Comparison of ENCODE assay signal across 10 cellular contexts in the genomic region with DNA sequence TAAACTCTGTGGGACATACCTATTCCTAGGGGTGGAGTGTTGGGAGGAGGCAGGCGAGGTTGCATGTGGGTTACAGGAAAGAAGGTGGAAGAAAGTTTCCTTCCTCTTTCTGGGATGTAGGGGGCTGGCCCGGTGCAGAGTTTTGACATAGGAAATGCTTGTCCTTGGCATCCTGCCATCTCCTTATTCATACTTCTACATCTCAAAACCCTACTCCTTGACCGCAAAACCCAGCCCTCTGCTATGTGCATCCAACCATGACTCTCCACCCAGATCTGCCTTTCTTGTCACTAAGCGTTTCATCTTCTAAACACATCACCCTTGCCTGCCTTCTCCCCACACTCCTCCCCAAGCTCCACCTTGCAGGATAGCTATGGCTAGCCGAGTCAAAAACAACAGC. TPM values are rescaled to one million over a fixed set of nuclear protein-coding genes. Genes with fewer than 3 reads are reported as not detected.
DNase-seq lines count a peak whose midpoint lies in the region; ATAC-seq and TF ChIP-seq lines count a peak whose summit lies in the region.
"Not testable (repeated sequence)": the region's sequence is repeated elsewhere in the genome, so short reads cannot be mapped to it uniquely, and the experiment has no call there.
"Had no signal": no experiment of that assay in that cellular context is flagged by ENCODE, and none has a peak within 500 bp of the region (broad histone marks: within the 10 kb centered on the region; RNA-seq: fewer than 3 reads in every experiment).

No MANE protein-coding gene starts in this region.

- not testable (repeated sequence) for H3K4me3 ChIP-seq in AG10803 (ENCODE audit: low read length); gastroesophageal sphincter

- ATAC-seq in GM18909 (IDR thresholded peaks at IDR 0.05; ENCODE audit: poor library complexity, unreplicated experiment) (peak; percentile 98), HG02870 (IDR thresholded peaks at IDR 0.05; ENCODE audit: unreplicated experiment) (peak; percentile 95), gastroesophageal sphincter (peak; percentile 43)

- not testable (repeated sequence) for TF ChIP-seq EP300 in gastroesophageal sphincter (IDR thresholded peaks at IDR 0.05)

- peak; percentile 5 for DNase-seq in AG10803 (ENCODE audit: low read depth)
- peak; percentile 34 for DNase-seq in LoVo (ENCODE audit: low spot score)
- DNase-seq in T-helper 22 cell (ENCODE audit: low read depth): peak; percentile 16
- DNase-seq in activated effector memory CD4-positive, alpha-beta T cell treated with anti-CD3 and anti-CD28 coated beads, Interleukin-2, amount 50 U/mL, for 16 hours: peak; percentile 71
- peak; percentile 7 to 38 (median 22) for DNase-seq in stimulated activated CD4-positive, alpha-beta T cell treated with anti-CD3 and anti-CD28 coated beads, Interleukin-1b, Interleukin-23, amount 100 ng/mL, for 24 hours (ENCODE audit: low read depth in 4 of 4, low spot score in 1 of 4)

- H3K27me3 ChIP-seq in gastroesophageal sphincter: not testable (repeated sequence)

- WGBS in gastroesophageal sphincter (ENCODE audit: low coverage in 1 of 2), 2 donors: 27 to 37% methylated on average over 2 to 5 of the region's 5 CpGs

- not testable (repeated sequence) for H3K4me1 ChIP-seq in gastroesophageal sphincter

- H3K9me3 ChIP-seq in gastroesophageal sphincter: not testable (repeated sequence)

- H3K36me3 ChIP-seq in gastroesophageal sphincter: not testable (repeated sequence)

- not testable (repeated sequence) for TF ChIP-seq POLR2A in gastroesophageal sphincter (IDR thresholded peaks at IDR 0.05)

- H3K27ac ChIP-seq in gastroesophageal sphincter: not testable (repeated sequence)

- TF ChIP-seq CTCF in AG10803 (conservative IDR thresholded peaks at IDR 0.05; ENCODE audit: low read length); gastroesophageal sphincter (IDR thresholded peaks at IDR 0.05): not testable (repeated sequence)

RNA-seq across cellular contexts. Expression of a gene that starts 48.5 kb away (rescaled TPM):
- total RNA-seq in gastroesophageal sphincter: not detected
- total RNA-seq: H1, osteoblast had no signal

Comparison
In these comparisons a context has a peak if more than half of its experiments do, and no peak if none do; other contexts are left out.
1. DNase-seq: peak in every context shown above with its lines; median percentile 71 in activated effector memory CD4-positive, alpha-beta T cell treated with anti-CD3 and anti-CD28 coated beads, Interleukin-2, amount 50 U/mL, for 16 hours; 34 in LoVo; 22 in stimulated activated CD4-positive, alpha-beta T cell treated with anti-CD3 and anti-CD28 coated beads, Interleukin-1b, Interleukin-23, amount 100 ng/mL, for 24 hours; 16 in T-helper 22 cell; 5 in AG10803.
2. ATAC-seq: peak in every context shown above with its lines; median percentile 98 in GM18909; 95 in HG02870; 43 in gastroesophageal sphincter.